12 cellular contexts compared by ENCODE assay signal in the genomic region with DNA sequence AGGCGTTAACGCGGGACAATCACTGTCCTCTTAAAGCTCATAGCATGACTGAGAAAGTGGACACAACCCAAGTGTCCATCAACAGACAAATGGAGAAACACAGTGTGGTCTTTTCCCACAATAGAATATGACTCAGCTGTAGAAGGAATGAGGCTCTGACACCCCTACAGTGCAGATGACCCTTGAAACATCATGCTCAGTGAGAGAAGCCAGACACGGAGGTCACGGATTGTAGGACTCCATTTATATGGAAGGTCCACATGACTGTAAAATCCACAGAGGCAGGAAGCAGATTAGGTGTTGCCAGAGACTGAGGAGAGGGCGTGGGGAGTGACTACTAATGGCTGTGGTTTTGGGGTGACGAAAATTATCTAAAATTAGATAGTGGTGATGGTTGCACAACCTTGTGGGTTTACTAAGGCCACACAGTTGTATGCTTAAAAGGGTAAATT. TPM values are rescaled to one million over a fixed set of nuclear protein-coding genes. Genes with fewer than 3 reads are reported as not detected.
DNase-seq lines count a peak whose midpoint lies in the region; ATAC-seq and TF ChIP-seq lines count a peak whose summit lies in the region.
"Had no signal": no experiment of that assay in that cellular context is flagged by ENCODE, and none has a peak within 500 bp of the region (broad histone marks: within the 10 kb centered on the region; RNA-seq: fewer than 3 reads in every experiment).

No MANE protein-coding gene starts in this region.

- no peak for TF ChIP-seq RAD21 in IMR-90 (IDR thresholded peaks at IDR 0.05; ENCODE audit: low read length)

- dilution Hi-C loops in IMR-90 (cut with HindIII; ENCODE audit: low sequenced_read_pairs, unreplicated experiment): no loop called here

- no peak overlapping the region for H2BK5ac ChIP-seq in IMR-90 (ENCODE audit: low read depth, low read length, poor library complexity, severe bottlenecking)

- no peak overlapping the region for H3K27ac ChIP-seq in IMR-90 (ENCODE audit: insufficient read depth, low read length)
- no peak overlapping the region for H3K27ac ChIP-seq in naive thymus-derived CD4-positive, alpha-beta T cell (ENCODE audit: low read depth, low read length)
- H3K27ac ChIP-seq: 22Rv1, skin epidermis, uterus had no signal

- DNase-seq in DMS53 (lab: John Stamatoyannopoulos, UW) (peak; percentile 70), DMS53 treated with DMSO at 0.1 percent for 48 hours (lab: John Stamatoyannopoulos, UW; ENCODE audit: unreplicated experiment) (no peak), IMR-90 (peak; percentile 23), WTC11 (ENCODE audit: low spot score) (no peak), HuH-7 (ENCODE audit: low spot score) (no peak)
- no peak for DNase-seq in activated naive CD8-positive, alpha-beta T cell treated with anti-CD3 and anti-CD28 coated beads, Interleukin-2, amount 50 U/mL, for 24 hours
- no peak for DNase-seq in naive thymus-derived CD4-positive, alpha-beta T cell
- DNase-seq: SHP77 treated with DMSO at 0.1 percent for 48 hours, uterus had no signal

- peak overlapping the region; percentile 48; the same call in 1 of the 2 replicates for H4K5ac ChIP-seq in IMR-90 (ENCODE audit: low read depth, low read length)

- H3K18ac ChIP-seq in IMR-90 (ENCODE audit: low read depth, low read length): 0 out of 2 replicates have a peak overlapping the region, but pooled peaks have one; percentile 27

- peaks cover 0 to 7% of the 10 kb centered on the region in 2 experiments; a peak in 2 of 4 replicates for H3K79me1 ChIP-seq in IMR-90 (ENCODE audit: low read depth in 1 of 2, low read length in 2 of 2)

- no peak overlapping the region for H3K23ac ChIP-seq in IMR-90 (ENCODE audit: low read depth, low read length)

- H2AK5ac ChIP-seq in IMR-90 (ENCODE audit: low read depth, low read length): no peak overlapping the region

- no peak overlapping the region for H2AFZ ChIP-seq in IMR-90 (replicated peaks; ENCODE audit: low read length, poor library complexity)

- H4K8ac ChIP-seq in IMR-90 (ENCODE audit: low read depth in 2 of 2, low read length in 2 of 2): no peak overlapping the region

- H2BK20ac ChIP-seq in IMR-90 (ENCODE audit: low read depth, low read length): no peak overlapping the region

- TF ChIP-seq POLR2A in IMR-90 (IDR thresholded peaks at IDR 0.05; ENCODE audit: low read depth, low read length): no peak

- H3K4me2 ChIP-seq in IMR-90 (ENCODE audit: low read depth, low read length): 0 out of 2 replicates have a peak overlapping the region, but pooled peaks have one; percentile 35

- CTCF ChIA-PET in IMR-90 (lab: Yijun Ruan, JAX): no interaction called here
- CTCF ChIA-PET in naive thymus-derived CD4-positive, alpha-beta T cell (lab: Charles Lee): no interaction called here
- CTCF ChIA-PET in WTC11 (lab: Charles Lee): no interaction called here

- no peak overlapping the region for H2AK9ac ChIP-seq in IMR-90 (replicated peaks; ENCODE audit: low read depth, low read length, poor library complexity)

- H3K56ac ChIP-seq in IMR-90 (ENCODE audit: extremely low read depth, insufficient read depth, low read length): no peak overlapping the region

- H3K36me3 ChIP-seq in IMR-90 (ENCODE audit: control insufficient read depth, insufficient read depth, low read length): no peaks in the 10 kb centered on the region
- no peaks in the 10 kb centered on the region for H3K36me3 ChIP-seq in naive thymus-derived CD4-positive, alpha-beta T cell (ENCODE audit: control insufficient read depth in 2 of 3, insufficient read depth in 3 of 3, low read length in 3 of 3)
- H3K36me3 ChIP-seq: uterus had no signal

- H3K9me3 Mint-ChIP-seq in activated naive CD8-positive, alpha-beta T cell treated with anti-CD3 and anti-CD28 coated beads, Interleukin-2, amount 50 U/mL, for 24 hours: no peaks in the 10 kb centered on the region
- peaks cover 0 to 11% (median 4%) of the 10 kb centered on the region in 11 donors for H3K9me3 Mint-ChIP-seq in naive thymus-derived CD4-positive, alpha-beta T cell
- peaks cover 15% of the 10 kb centered on the region for H3K9me3 Mint-ChIP-seq in WTC11

- H3K14ac ChIP-seq in IMR-90 (replicated peaks; ENCODE audit: low read depth, low read length): no peak overlapping the region

- no peak for ATAC-seq in IMR-90 (ENCODE audit: low read depth)
- peak; percentile 21 for ATAC-seq in activated naive CD8-positive, alpha-beta T cell treated with anti-CD3 and anti-CD28 coated beads, Interleukin-2, amount 50 U/mL, for 24 hours
- peak; percentile 84 for ATAC-seq in naive thymus-derived CD4-positive, alpha-beta T cell
- ATAC-seq in WTC11: no peak
- no peak for ATAC-seq in GM21381 (IDR thresholded peaks at IDR 0.05; ENCODE audit: unreplicated experiment)

- H3K4me3 Mint-ChIP-seq in activated naive CD8-positive, alpha-beta T cell treated with anti-CD3 and anti-CD28 coated beads, Interleukin-2, amount 50 U/mL, for 24 hours: no peak overlapping the region
- peak overlapping the region in 2 of 10 donors; percentile 18 to 53 for H3K4me3 Mint-ChIP-seq in naive thymus-derived CD4-positive, alpha-beta T cell
- no peak overlapping the region for H3K4me3 Mint-ChIP-seq in WTC11

- no peaks in the 10 kb centered on the region for H3K9me3 ChIP-seq in IMR-90 (ENCODE audit: control insufficient read depth, insufficient read depth, low read length)
- H3K9me3 ChIP-seq in naive thymus-derived CD4-positive, alpha-beta T cell (ENCODE audit: control insufficient read depth in 2 of 3, low read length in 3 of 3): no peaks in the 10 kb centered on the region
- H3K9me3 ChIP-seq: uterus had no signal

- no peaks in the 10 kb centered on the region for H3K27me3 Mint-ChIP-seq in activated naive CD8-positive, alpha-beta T cell treated with anti-CD3 and anti-CD28 coated beads, Interleukin-2, amount 50 U/mL, for 24 hours
- peaks cover 0 to 6% (median 4%) of the 10 kb centered on the region in 5 donors for H3K27me3 Mint-ChIP-seq in naive thymus-derived CD4-positive, alpha-beta T cell
- no peaks in the 10 kb centered on the region for H3K27me3 Mint-ChIP-seq in WTC11 (ENCODE audit: low read depth)

- H3K36me3 Mint-ChIP-seq in activated naive CD8-positive, alpha-beta T cell treated with anti-CD3 and anti-CD28 coated beads, Interleukin-2, amount 50 U/mL, for 24 hours (ENCODE audit: low read depth): no peaks in the 10 kb centered on the region
- peaks cover 0 to 21% (median 0%) of the 10 kb centered on the region in 5 donors for H3K36me3 Mint-ChIP-seq in naive thymus-derived CD4-positive, alpha-beta T cell
- peaks cover 9% of the 10 kb centered on the region for H3K36me3 Mint-ChIP-seq in WTC11

- H2BK15ac ChIP-seq in IMR-90 (ENCODE audit: low read depth, low read length): no peak overlapping the region

- POLR2A ChIA-PET in IMR-90 (lab: Charles Lee; ENCODE audit: unreplicated experiment): no interaction called here
- POLR2A ChIA-PET in naive thymus-derived CD4-positive, alpha-beta T cell (lab: Charles Lee): no interaction called here
- POLR2A ChIA-PET in WTC11 (lab: Charles Lee): no interaction called here

- no peak overlapping the region for H3K4ac ChIP-seq in IMR-90 (ENCODE audit: low read depth, low read length)

- no peak overlapping the region for H3K9ac ChIP-seq in IMR-90 (ENCODE audit: low read depth, low read length)

- peak overlapping the region; percentile 71 for H3K27ac Mint-ChIP-seq in activated naive CD8-positive, alpha-beta T cell treated with anti-CD3 and anti-CD28 coated beads, Interleukin-2, amount 50 U/mL, for 24 hours
- peak overlapping the region in 1 of 9 donors; percentile 7 for H3K27ac Mint-ChIP-seq in naive thymus-derived CD4-positive, alpha-beta T cell
- H3K27ac Mint-ChIP-seq in WTC11: no peak overlapping the region

- peaks cover 5% of the 10 kb centered on the region; the same call in 1 of the 2 replicates for H3K4me1 ChIP-seq in IMR-90 (ENCODE audit: control insufficient read depth, insufficient read depth, low read length)
- H3K4me1 ChIP-seq in naive thymus-derived CD4-positive, alpha-beta T cell (ENCODE audit: control insufficient read depth in 2 of 2, insufficient read depth in 2 of 2, low read length in 2 of 2): peaks cover 0 to 11% of the 10 kb centered on the region in 2 donors
- H3K4me1 ChIP-seq: uterus had no signal

- in situ Hi-C loops in IMR-90 (cut with MboI; ENCODE audit: low sequenced_read_pairs): no loop called here

- H3K4me3 ChIP-seq in IMR-90 (ENCODE audit: insufficient read depth, low read depth, low read length): no peak overlapping the region
- no peak overlapping the region for H3K4me3 ChIP-seq in naive thymus-derived CD4-positive, alpha-beta T cell (ENCODE audit: low read length)
- H3K4me3 ChIP-seq: skin epidermis, uterus had no signal

- no peak overlapping the region for H2BK120ac ChIP-seq in IMR-90 (ENCODE audit: low read depth, low read length)

- no peak overlapping the region for H4K91ac ChIP-seq in IMR-90 (ENCODE audit: insufficient read depth, low read depth, low read length)

- WGBS in IMR-90 (ENCODE audit: extremely low coverage in 2 of 2, insufficient read length in 1 of 2), 2 experiments: no CpG with 5 or more reads among the region's 7 CpGs

- TF ChIP-seq CTCF in IMR-90 (conservative IDR thresholded peaks at IDR 0.05; ENCODE audit: low read depth, low read length): no peak
- TF ChIP-seq CTCF in WTC11 (IDR thresholded peaks at IDR 0.05): no peak

- H4K20me1 ChIP-seq in IMR-90 (ENCODE audit: insufficient read depth, low read length): no peaks in the 10 kb centered on the region

- H3K9me1 ChIP-seq in IMR-90 (ENCODE audit: insufficient read depth, low read length): peaks cover 6% of the 10 kb centered on the region; the same call in 1 of the 2 replicates

- peaks cover 17% of the 10 kb centered on the region for H3K4me1 Mint-ChIP-seq in activated naive CD8-positive, alpha-beta T cell treated with anti-CD3 and anti-CD28 coated beads, Interleukin-2, amount 50 U/mL, for 24 hours
- peaks cover 2 to 20% (median 18%) of the 10 kb centered on the region in 7 donors for H3K4me1 Mint-ChIP-seq in naive thymus-derived CD4-positive, alpha-beta T cell
- H3K4me1 Mint-ChIP-seq in WTC11: peaks cover 6% of the 10 kb centered on the region

- H3K27me3 ChIP-seq in IMR-90 (ENCODE audit: control insufficient read depth, insufficient read depth, low read length): no peaks in the 10 kb centered on the region
- no peaks in the 10 kb centered on the region for H3K27me3 ChIP-seq in naive thymus-derived CD4-positive, alpha-beta T cell (ENCODE audit: control insufficient read depth in 2 of 2, insufficient read depth in 2 of 2, low read length in 2 of 2)
- H3K27me3 ChIP-seq: uterus had no signal

- intact Hi-C loops in IMR-90 (cut with micrococcal nuclease): no loop called here
- intact Hi-C loops in naive thymus-derived CD4-positive, alpha-beta T cell (cut with micrococcal nuclease): no loop called here

- no TSS peak for BruUV-seq in IMR-90 (replicated peaks; lab: Mats Ljungman, UMichigan)

TF ChIP-seq in WTC11, 78 proteins besides CTCF, POLR2A, EP300 and RAD21 (continues in another document):
- TF ChIP-seq RELA (CRISPR knock-in tag; IDR thresholded peaks at IDR 0.05; ENCODE audit: borderline replicate concordance): no peak

RNA-seq across cellular contexts. Expression of gene NCAPG2, which starts 6.1 kb away (rescaled TPM):
- total RNA-seq in IMR-90 (2012; rRNA removed) (25.8 and 31.7 TPM in 2 replicates), WTC11 (2021) (96.8 to 111 TPM (median 99.2 TPM) in 3 replicates)
- polyA plus RNA-seq in IMR-90 (2012; rRNA removed): 24.6 and 25.6 TPM in 2 replicates
- polyA plus RNA-seq in IMR-90 (2012; cell fraction: cytosol; rRNA removed): 7.0 and 13.1 TPM in 2 replicates
- polyA plus RNA-seq in IMR-90 (2012; cell fraction: nucleus; rRNA removed; ENCODE audit: low replicate concordance): 7.8 and 11.2 TPM in 2 replicates
- 10 to 100 TPM in 1 of 5 experiments, 1 to 10 TPM in 4; 6.0 to 88.7 (median 8.8) TPM for total RNA-seq in naive thymus-derived CD4-positive, alpha-beta T cell
- 1 to 10 TPM; 1.3 to 2.4 TPM for polyA plus RNA-seq in naive thymus-derived CD4-positive, alpha-beta T cell

Comparison
In these comparisons a context has a peak if more than half of its experiments do, and no peak if none do; other contexts are left out.
1. DNase-seq: peak in DMS53 (single experiment) and IMR-90 (single experiment); none in DMS53 treated with DMSO at 0.1 percent for 48 hours (single experiment), activated naive CD8-positive, alpha-beta T cell treated with anti-CD3 and anti-CD28 coated beads, Interleukin-2, amount 50 U/mL, for 24 hours (single experiment), naive thymus-derived CD4-positive, alpha-beta T cell (0 of 9), WTC11 (single experiment) and HuH-7 (single experiment).
2. ATAC-seq: peak in activated naive CD8-positive, alpha-beta T cell treated with anti-CD3 and anti-CD28 coated beads, Interleukin-2, amount 50 U/mL, for 24 hours (single experiment) and naive thymus-derived CD4-positive, alpha-beta T cell (single experiment); none in IMR-90 (single experiment), WTC11 (single experiment) and GM21381 (single experiment).